ENCODE assay signal across 26 cellular contexts in the genomic region with DNA sequence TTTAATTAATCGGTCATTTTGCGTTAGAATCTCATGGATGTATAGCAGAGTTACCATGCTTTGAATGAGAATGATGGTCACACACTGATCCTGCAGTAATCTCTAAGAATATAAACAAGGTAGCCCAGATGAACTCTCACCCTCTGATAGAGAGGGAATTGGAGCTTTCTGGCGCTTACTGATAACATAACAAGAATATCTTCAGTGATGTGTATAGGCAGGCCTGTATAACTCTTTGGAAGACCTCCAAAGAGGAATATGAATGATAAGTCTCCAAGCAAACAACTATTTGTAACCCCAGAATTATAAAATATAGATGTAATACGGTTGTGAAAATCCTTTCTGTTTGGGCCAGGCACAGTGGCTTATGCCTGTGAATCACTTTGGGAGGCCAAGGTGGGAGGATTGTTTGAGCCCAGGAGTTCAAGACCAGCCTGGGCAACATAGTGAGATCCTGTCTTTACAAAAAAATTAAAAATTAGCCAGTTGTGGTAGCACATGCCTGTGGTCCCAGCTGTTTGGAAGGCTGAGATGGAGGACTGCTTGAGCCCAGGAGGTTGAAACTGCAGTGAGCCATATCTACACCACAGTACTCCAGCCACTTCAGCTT.
"Had no signal": no experiment of that assay in that cellular context is flagged by ENCODE, and none has a peak within 500 bp of the region (broad histone marks: within the 10 kb centered on the region; RNA-seq: fewer than 3 reads in every experiment).

No MANE protein-coding gene starts in this region.

- FAIRE-seq: colon, endothelial cell of umbilical vein, islet of Langerhans, keratinocyte had no signal

- H3K9me3 ChIP-seq: esophagus squamous epithelium, lower lobe of right lung, mucosa of descending colon had no signal

- H3K4me3 Mint-ChIP-seq: mesothelial cell of epicardium, naive B cell had no signal

- H3K27ac Mint-ChIP-seq: mesothelial cell of epicardium, naive B cell had no signal

- H3K36me3 ChIP-seq: esophagus squamous epithelium, gastrocnemius medialis, heart right ventricle, left lung, lower lobe of right lung had no signal

- H3K27ac ChIP-seq: coronary artery, dorsolateral prefrontal cortex, esophagus squamous epithelium, gastrocnemius medialis, heart right ventricle, left lung, lower lobe of right lung had no signal

- DNase-seq: dermis blood vessel endothelial cell; dorsolateral prefrontal cortex; effector CD4-positive, alpha-beta T cell; effector memory CD4-positive, alpha-beta T cell; esophagus squamous epithelium; foreskin fibroblast; foreskin melanocyte; gastrocnemius medialis; glutamatergic neuron; head of caudate nucleus; heart right ventricle; hippocampal formation; left cardiac atrium; left lung; left ventricle myocardium superior; lower lobe of right lung; mesenchymal stem cell; mucosa of descending colon; naive B cell had no signal

- H3K27me3 ChIP-seq: esophagus squamous epithelium, gastrocnemius medialis, heart right ventricle, left lung had no signal

- H3K4me1 Mint-ChIP-seq: mesothelial cell of epicardium had no signal

- H3K4me1 ChIP-seq: esophagus squamous epithelium, gastrocnemius medialis, left lung, lower lobe of right lung had no signal

- ATAC-seq: esophagus mucosa, gastrocnemius medialis, heart right ventricle, left cardiac atrium, left lung, left ventricle myocardium superior, lower lobe of right lung, mucosa of descending colon had no signal

- H3K4me3 ChIP-seq: coronary artery, dorsolateral prefrontal cortex, esophagus squamous epithelium, gastrocnemius medialis, heart right ventricle, left lung, lower lobe of right lung, mucosa of descending colon had no signal
